In the genomic region with DNA sequence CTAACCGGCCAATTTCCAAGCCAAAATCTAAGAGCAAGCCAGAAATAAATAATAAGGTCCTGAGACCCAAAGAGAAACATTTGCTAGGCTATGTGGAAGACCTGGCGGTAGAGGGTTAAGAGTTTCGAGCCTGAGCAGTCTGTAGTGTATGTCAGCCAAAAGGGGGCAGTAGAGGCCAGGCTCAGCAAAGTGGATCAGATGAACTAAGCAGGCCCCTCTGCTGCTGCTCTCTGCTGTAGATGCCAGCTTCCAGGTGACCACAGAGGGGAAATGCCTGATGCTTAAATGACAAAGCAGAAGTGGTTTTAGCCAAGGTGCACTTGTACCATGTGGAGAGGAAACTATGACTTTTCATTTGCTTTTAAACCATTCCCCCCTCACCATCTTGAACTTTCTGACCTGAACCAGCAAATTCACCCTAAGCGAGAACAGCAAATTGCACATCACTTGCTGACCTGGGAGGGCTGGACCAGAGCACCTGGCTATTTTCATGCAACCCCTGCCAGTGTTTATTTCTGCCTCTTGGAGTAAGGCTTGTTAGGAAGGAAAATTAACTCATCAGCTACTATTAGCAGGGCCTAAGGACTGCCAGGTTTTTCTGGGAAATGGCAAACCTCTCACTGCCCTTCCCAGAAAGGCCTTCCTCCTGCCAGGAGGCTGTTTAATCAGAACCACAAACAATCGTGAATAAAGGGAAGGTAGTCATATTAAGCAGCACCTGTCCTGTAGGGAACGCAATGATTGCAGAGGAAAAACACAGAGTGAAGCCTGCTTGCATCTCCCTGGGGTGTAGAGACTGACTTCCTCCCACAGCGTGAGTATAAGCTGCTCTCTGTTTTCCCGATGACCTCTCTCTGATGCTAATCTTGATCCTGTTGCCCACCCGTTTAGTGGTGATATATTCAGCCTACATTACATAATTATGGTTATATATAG, we compare ENCODE assay signal across 9 cellular contexts.
DNase-seq lines count a peak whose midpoint lies in the region; ATAC-seq, FAIRE-seq and TF ChIP-seq lines count a peak whose summit lies in the region.
"Had no signal": no experiment of that assay in that cellular context is flagged by ENCODE, and none has a peak within 500 bp of the region (broad histone marks: within the 10 kb centered on the region; RNA-seq: fewer than 3 reads in every experiment).

No MANE protein-coding gene starts in this region.

- intact Hi-C loops in right lobe of liver (cut with DNase I), result no loop called here

- TF ChIP-seq POLR2A in right lobe of liver (IDR thresholded peaks at IDR 0.05), result no peak

- ATAC-seq in GM19395 (IDR thresholded peaks at IDR 0.05; ENCODE audit: unreplicated experiment) (peak; percentile 98), HG03196 (IDR thresholded peaks at IDR 0.05; ENCODE audit: unreplicated experiment) (peak; percentile 86), right lobe of liver (peak; percentile 68 to 79 (median 75))

- H3K9me3 ChIP-seq in right lobe of liver, result no peaks in the 10 kb centered on the region

- TF ChIP-seq CTCF in bronchial epithelial cell (IDR thresholded peaks at IDR 0.05; ENCODE audit: insufficient read depth, low read length, severe bottlenecking) (peak; percentile 66), right lobe of liver (IDR thresholded peaks at IDR 0.05) (peak; percentile 43 to 65 (median 54))

- H3K4me3 ChIP-seq in bronchial epithelial cell (ENCODE audit: low read depth, low read length) (no peak overlapping the region), right lobe of liver (no peak overlapping the region)

- H3K27ac ChIP-seq in right lobe of liver, result no peak overlapping the region

- H3K36me3 ChIP-seq in bronchial epithelial cell (ENCODE audit: control insufficient read depth, insufficient read depth, low read length) (no peaks in the 10 kb centered on the region), right lobe of liver (no peaks in the 10 kb centered on the region)

- no peak for FAIRE-seq in bronchial epithelial cell (lab: Jason Lieb, UNC)
- FAIRE-seq: G401.6 had no signal

- WGBS in right lobe of liver (ENCODE audit: insufficient coverage, low coverage, low lambda C conversion rate, missing lambda C conversion rate), result 25% methylated on average over 9 of the region's 9 CpGs

- H3K27me3 ChIP-seq in bronchial epithelial cell (ENCODE audit: control insufficient read depth, insufficient read depth, low read length), result no peaks in the 10 kb centered on the region
- H3K27me3 ChIP-seq in right lobe of liver, result no peaks in the 10 kb centered on the region

- DNase-seq in NCI-H510A treated with DMSO at 0.1 percent for 48 hours (lab: John Stamatoyannopoulos, UW) (peak; percentile 17), NCI-H510A (lab: John Stamatoyannopoulos, UW) (no peak), NCI-H748 treated with DMSO at 0.1 percent for 48 hours (lab: John Stamatoyannopoulos, UW) (peak; percentile 58), bronchial epithelial cell (ENCODE audit: low read depth) (peak; percentile 38), right lobe of liver (no peak), GF-D8 (lab: John Stamatoyannopoulos, UW) (no peak)

- no peaks in the 10 kb centered on the region for H3K4me1 ChIP-seq in right lobe of liver

Comparison
In these comparisons a context has a peak if more than half of its experiments do, and no peak if none do; other contexts are left out.
1. DNase-seq: peak in NCI-H510A treated with DMSO at 0.1 percent for 48 hours (single experiment), NCI-H748 treated with DMSO at 0.1 percent for 48 hours (single experiment) and bronchial epithelial cell (single experiment); none in NCI-H510A (single experiment), right lobe of liver (0 of 3) and GF-D8 (single experiment).
2. Peak in every context shown above with its lines, with median percentiles within 50 percentile points of each other: ATAC-seq.